Comparison of ENCODE assay signal across 10 cellular contexts in the genomic region with DNA sequence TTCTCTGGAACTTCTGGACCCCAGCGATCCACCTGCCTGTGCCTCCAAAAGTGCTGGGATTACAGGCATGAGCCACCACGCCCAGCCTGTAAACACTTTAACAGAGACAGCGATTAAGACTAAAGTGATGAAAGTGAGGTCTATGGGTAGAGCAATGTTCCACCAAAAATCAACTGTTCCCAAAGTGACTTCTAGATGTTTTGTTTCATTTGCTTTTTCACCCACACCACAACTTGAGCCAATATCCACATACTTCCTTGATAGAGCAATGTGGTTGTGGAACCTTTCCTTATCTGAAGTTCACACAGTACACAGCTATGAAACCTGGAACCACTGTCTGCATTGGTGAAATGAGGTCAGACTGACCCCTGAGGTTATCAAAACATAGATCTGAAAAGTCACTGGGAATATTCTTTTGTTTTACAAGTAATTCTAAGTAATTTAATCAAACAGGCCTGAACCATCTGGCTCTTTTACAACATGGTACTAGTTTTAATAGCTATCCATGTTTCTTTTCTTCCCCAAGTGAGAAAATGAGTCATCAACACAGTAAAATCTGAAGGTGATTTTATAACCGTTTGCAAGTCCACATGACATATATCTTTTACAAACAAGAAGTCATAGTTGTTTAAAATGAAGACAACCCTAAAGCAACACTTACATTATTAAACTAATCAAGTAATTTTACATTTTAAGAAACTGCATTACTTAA.
DNase-seq lines count a peak whose midpoint lies in the region; ATAC-seq and TF ChIP-seq lines count a peak whose summit lies in the region.
"Had no signal": no experiment of that assay in that cellular context is flagged by ENCODE, and none has a peak within 500 bp of the region (broad histone marks: within the 10 kb centered on the region; RNA-seq: fewer than 3 reads in every experiment).

No MANE protein-coding gene starts in this region.

- no peaks in the 10 kb centered on the region for H3K27me3 Mint-ChIP-seq in mesothelial cell of epicardium (ENCODE audit: low read depth)
- H3K27me3 Mint-ChIP-seq: T-cell had no signal

- peaks cover 4% of the 10 kb centered on the region for H3K4me1 Mint-ChIP-seq in mesothelial cell of epicardium
- H3K4me1 Mint-ChIP-seq: T-cell had no signal

- TF ChIP-seq CTCF in choroid plexus epithelial cell (conservative IDR thresholded peaks at IDR 0.05; ENCODE audit: low read depth, low read length) = no peak
- no peak for TF ChIP-seq CTCF in mesothelial cell of epicardium (IDR thresholded peaks at IDR 0.05; ENCODE audit: unreplicated experiment)

- H3K27me3 ChIP-seq in ACC112 (ENCODE audit: insufficient read depth, low read length) = no peaks in the 10 kb centered on the region

- H3K4me1 ChIP-seq in ACC112 (ENCODE audit: control insufficient read depth, insufficient read depth, low read length, unreplicated experiment) = peaks cover 39% of the 10 kb centered on the region

- H3K27ac ChIP-seq in ACC112 (ENCODE audit: low read depth, low read length) = peak overlapping the region; percentile 97

- no peaks in the 10 kb centered on the region for H3K79me2 ChIP-seq in ACC112 (ENCODE audit: control insufficient read depth, insufficient read depth, low read length, unreplicated experiment)

- no peak for ATAC-seq in GM21786 (IDR thresholded peaks at IDR 0.05; ENCODE audit: unreplicated experiment)
- ATAC-seq: T-cell had no signal

- H3K36me3 ChIP-seq in ACC112 (ENCODE audit: insufficient read depth, low read length) = no peaks in the 10 kb centered on the region

- H2AFZ ChIP-seq in ACC112 (ENCODE audit: low read length, unreplicated experiment) = peak overlapping the region; percentile 57

- peak overlapping the region; percentile 13; the same call in 1 of the 2 replicates for H3K4me3 ChIP-seq in ACC112 (ENCODE audit: low read depth, low read length)
- no peak overlapping the region for H3K4me3 ChIP-seq in choroid plexus epithelial cell (ENCODE audit: low read depth, low read length)

- DNase-seq in LHCN-M2 (ENCODE audit: low read depth) = peak; percentile 77
- peak; percentile 81 for DNase-seq in choroid plexus epithelial cell (ENCODE audit: low read depth)
- DNase-seq in mesothelial cell of epicardium (ENCODE audit: low spot score in 2 of 2, unreplicated experiment in 2 of 2) = no peak
- no peak for DNase-seq in COLO668 (lab: John Stamatoyannopoulos, UW; ENCODE audit: unreplicated experiment)
- DNase-seq in stimulated activated CD8-positive, alpha-beta memory T cell treated with anti-CD3 and anti-CD28 coated beads, Interleukin-4, amount 100 ng/mL, for 48 hours = no peak
- DNase-seq in G401 (ENCODE audit: low spot score) = no peak
- DNase-seq: activated naive CD4-positive, alpha-beta T cell; T-cell had no signal

- no peak overlapping the region for H3K4me3 Mint-ChIP-seq in mesothelial cell of epicardium
- H3K4me3 Mint-ChIP-seq: T-cell had no signal

- H3K9me3 Mint-ChIP-seq in mesothelial cell of epicardium = peaks cover under 1% of the 10 kb centered on the region
- H3K9me3 Mint-ChIP-seq: T-cell had no signal

- peak overlapping the region; percentile 17 for H3K27ac Mint-ChIP-seq in mesothelial cell of epicardium
- H3K27ac Mint-ChIP-seq: T-cell had no signal

- in situ Hi-C loops in G401 (cut with HindIII; ENCODE audit: low sequenced_read_pairs) = no loop called here

- H3K36me3 Mint-ChIP-seq in mesothelial cell of epicardium = no peaks in the 10 kb centered on the region
- H3K36me3 Mint-ChIP-seq: T-cell had no signal

Comparison
In these comparisons a context has a peak if more than half of its experiments do, and no peak if none do; other contexts are left out.
1. DNase-seq: peak in LHCN-M2 (single experiment) and choroid plexus epithelial cell (single experiment); none in mesothelial cell of epicardium (0 of 2), COLO668 (single experiment), stimulated activated CD8-positive, alpha-beta memory T cell treated with anti-CD3 and anti-CD28 coated beads, Interleukin-4, amount 100 ng/mL, for 48 hours (single experiment) and G401 (single experiment).